In the genomic region with DNA sequence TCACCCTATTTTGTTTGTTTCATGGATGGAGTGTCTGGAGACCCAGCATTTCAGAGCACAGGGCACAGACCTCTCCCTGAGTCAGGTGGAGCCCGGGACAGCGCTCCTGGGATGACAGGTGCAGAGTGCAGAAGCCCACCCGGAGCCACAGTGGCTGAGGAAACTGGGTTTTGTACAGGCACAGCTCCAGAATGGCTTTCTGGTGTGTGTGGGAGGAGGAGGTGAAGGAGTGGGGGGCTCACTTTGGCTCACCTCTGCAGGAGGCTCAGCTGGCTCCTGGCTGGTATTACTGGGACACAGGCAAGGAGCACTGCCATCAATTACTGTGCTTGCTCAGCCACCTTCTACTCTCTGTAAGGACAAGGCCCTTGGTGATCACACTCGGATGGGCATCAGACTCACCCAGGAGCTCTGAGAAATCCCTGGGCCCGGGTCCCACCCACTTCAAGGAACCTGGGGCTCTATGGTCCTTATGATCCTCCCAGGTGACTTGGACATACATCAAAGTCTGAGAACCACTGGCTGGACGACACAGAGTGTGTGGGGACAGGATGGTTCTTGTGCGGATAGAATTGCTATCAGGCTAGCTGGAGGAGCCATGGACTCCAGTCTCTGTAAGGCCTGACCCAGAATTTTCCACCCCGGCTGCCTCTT, we compare ENCODE assay signal across 31 cellular contexts.
"Had no signal": no experiment of that assay in that cellular context is flagged by ENCODE, and none has a peak within 500 bp of the region (broad histone marks: within the 10 kb centered on the region; RNA-seq: fewer than 3 reads in every experiment).

No MANE protein-coding gene starts in this region.

- H3K36me3 ChIP-seq: breast epithelium, right lobe of liver, stomach, suprapubic skin, tibial artery, upper lobe of right lung, WERI-Rb-1 had no signal

- ATAC-seq: activated CD4-positive, CD25-positive, alpha-beta regulatory T cell treated with anti-CD3 and anti-CD28 coated beads, Interleukin-2, amount 50 U/mL, for 24 hours; activated naive CD4-positive, alpha-beta T cell treated with anti-CD3 and anti-CD28 coated beads, Interleukin-2, amount 50 U/mL, for 72 hours; activated T-cell treated with anti-CD3 and anti-CD28 coated beads, Interleukin-2, amount 50 U/mL, for 72 hours; esophagus mucosa; foreskin keratinocyte; stimulated activated memory B cell treated with anti-CD40 and anti-IgM and Interleukin-4, amounts not matched to agents 10 μg/mL and 1 μg/mL and 100 μg/mL, for 72 hours; T-helper 17 cell; upper lobe of right lung had no signal

- H3K4me1 ChIP-seq: foreskin keratinocyte, right lobe of liver, upper lobe of right lung had no signal

- H3K36me3 Mint-ChIP-seq: activated CD4-positive, alpha-beta memory T cell treated with anti-CD3 and anti-CD28 coated beads for 36 hours; activated naive CD4-positive, alpha-beta T cell treated with anti-CD3 and anti-CD28 coated beads, Interleukin-2, amount 50 U/mL, for 72 hours; mesothelial cell of epicardium; naive B cell; stimulated activated memory B cell treated with anti-CD40 and anti-IgM and Interleukin-4, amounts not matched to agents 10 μg/mL and 1 μg/mL and 100 μg/mL, for 72 hours had no signal

- H3K9me3 Mint-ChIP-seq: activated CD4-positive, alpha-beta memory T cell treated with anti-CD3 and anti-CD28 coated beads for 36 hours; activated CD4-positive, alpha-beta T cell treated with anti-CD3 and anti-CD28 coated beads, Interleukin-2, amount 10 ng/mL, durations not matched to agents 24 days and 14 days; activated naive CD4-positive, alpha-beta T cell treated with anti-CD3 and anti-CD28 coated beads, Interleukin-2, amount 50 U/mL, for 72 hours; activated T-cell treated with anti-CD3 and anti-CD28 coated beads, Interleukin-2, amount 50 U/mL, for 72 hours; central memory CD8-positive, alpha-beta T cell; dendritic cell treated with granulocyte-macrophage colony-stimulating factor and Interleukin-4, amounts not matched to agents 40 ng/mL and 50 ng/mL, for 4 days; endodermal cell; mesothelial cell of epicardium; naive B cell; stimulated activated memory B cell treated with anti-CD40 and anti-IgM and Interleukin-4, amounts not matched to agents 10 μg/mL and 1 μg/mL and 100 μg/mL, for 72 hours had no signal

- H3K27ac Mint-ChIP-seq: activated CD4-positive, alpha-beta memory T cell treated with anti-CD3 and anti-CD28 coated beads for 36 hours; activated CD4-positive, alpha-beta T cell treated with anti-CD3 and anti-CD28 coated beads, Interleukin-2, amount 10 ng/mL, durations not matched to agents 24 days and 14 days; activated naive CD4-positive, alpha-beta T cell treated with anti-CD3 and anti-CD28 coated beads, Interleukin-2, amount 50 U/mL, for 72 hours; activated T-cell treated with anti-CD3 and anti-CD28 coated beads, Interleukin-2, amount 50 U/mL, for 72 hours; dendritic cell treated with granulocyte-macrophage colony-stimulating factor and Interleukin-4, amounts not matched to agents 40 ng/mL and 50 ng/mL, for 4 days; endodermal cell; mesothelial cell of epicardium; naive B cell; stimulated activated memory B cell treated with anti-CD40 and anti-IgM and Interleukin-4, amounts not matched to agents 10 μg/mL and 1 μg/mL and 100 μg/mL, for 72 hours; T-helper 17 cell had no signal

- H3K27me3 ChIP-seq: breast epithelium, foreskin keratinocyte, right lobe of liver, stomach, suprapubic skin, tibial artery, upper lobe of right lung had no signal

- H3K4me3 Mint-ChIP-seq: activated CD4-positive, alpha-beta memory T cell treated with anti-CD3 and anti-CD28 coated beads for 36 hours; activated CD4-positive, alpha-beta T cell treated with anti-CD3 and anti-CD28 coated beads, Interleukin-2, amount 10 ng/mL, durations not matched to agents 24 days and 14 days; activated T-cell treated with anti-CD3 and anti-CD28 coated beads, Interleukin-2, amount 50 U/mL, for 72 hours; central memory CD8-positive, alpha-beta T cell; dendritic cell treated with granulocyte-macrophage colony-stimulating factor and Interleukin-4, amounts not matched to agents 40 ng/mL and 50 ng/mL, for 4 days; endodermal cell; mesothelial cell of epicardium; naive B cell; stimulated activated memory B cell treated with anti-CD40 and anti-IgM and Interleukin-4, amounts not matched to agents 10 μg/mL and 1 μg/mL and 100 μg/mL, for 72 hours; T-helper 17 cell had no signal

- H3K27ac ChIP-seq: foreskin keratinocyte, right lobe of liver, suprapubic skin, upper lobe of right lung, WERI-Rb-1 had no signal

- H3K4me1 Mint-ChIP-seq: activated CD4-positive, alpha-beta T cell treated with anti-CD3 and anti-CD28 coated beads, Interleukin-2, amount 10 ng/mL, durations not matched to agents 24 days and 14 days; central memory CD8-positive, alpha-beta T cell; endodermal cell; naive B cell; stimulated activated memory B cell treated with anti-CD40 and anti-IgM and Interleukin-4, amounts not matched to agents 10 μg/mL and 1 μg/mL and 100 μg/mL, for 72 hours had no signal

- H3K4me3 ChIP-seq: breast epithelium, right lobe of liver, skin epidermis, stomach, suprapubic skin, tibial artery, upper lobe of right lung had no signal

- H3K9me3 ChIP-seq: breast epithelium, right lobe of liver, SK-N-SH, stomach, suprapubic skin, tibial artery, upper lobe of right lung had no signal

- H3K27me3 Mint-ChIP-seq: activated CD4-positive, alpha-beta memory T cell treated with anti-CD3 and anti-CD28 coated beads for 36 hours; stimulated activated memory B cell treated with anti-CD40 and anti-IgM and Interleukin-4, amounts not matched to agents 10 μg/mL and 1 μg/mL and 100 μg/mL, for 72 hours had no signal

- DNase-seq: activated CD4-positive, alpha-beta memory T cell treated with anti-CD3 and anti-CD28 coated beads for 36 hours; activated CD4-positive, alpha-beta T cell treated with anti-CD3 and anti-CD28 coated beads, Interleukin-2, amount 10 ng/mL, durations not matched to agents 24 days and 14 days; activated naive CD4-positive, alpha-beta T cell; activated T-cell treated with anti-CD3 and anti-CD28 coated beads for 4 hours; activated T-cell treated with anti-CD3 and anti-CD28 coated beads, Interleukin-2, amount 50 U/mL, for 72 hours; endodermal cell; foreskin keratinocyte; mammary epithelial cell; naive B cell; nucleus accumbens; right lobe of liver; SK-N-SH; stimulated activated CD4-positive, alpha-beta T cell treated with anti-CD3 and anti-CD28 coated beads, Interleukin-12 subunit alpha, Interleukin-12 subunit beta, amount 100 ng/mL, for 4 hours; stimulated activated CD4-positive, alpha-beta T cell treated with anti-CD3 and anti-CD28 coated beads, Interleukin-4, amount 100 ng/mL, for 4 hours; stomach; SW 1271; T-helper 17 cell; T1000; tibial artery; upper lobe of right lung; WERI-Rb-1 had no signal
